In the genomic region with DNA sequence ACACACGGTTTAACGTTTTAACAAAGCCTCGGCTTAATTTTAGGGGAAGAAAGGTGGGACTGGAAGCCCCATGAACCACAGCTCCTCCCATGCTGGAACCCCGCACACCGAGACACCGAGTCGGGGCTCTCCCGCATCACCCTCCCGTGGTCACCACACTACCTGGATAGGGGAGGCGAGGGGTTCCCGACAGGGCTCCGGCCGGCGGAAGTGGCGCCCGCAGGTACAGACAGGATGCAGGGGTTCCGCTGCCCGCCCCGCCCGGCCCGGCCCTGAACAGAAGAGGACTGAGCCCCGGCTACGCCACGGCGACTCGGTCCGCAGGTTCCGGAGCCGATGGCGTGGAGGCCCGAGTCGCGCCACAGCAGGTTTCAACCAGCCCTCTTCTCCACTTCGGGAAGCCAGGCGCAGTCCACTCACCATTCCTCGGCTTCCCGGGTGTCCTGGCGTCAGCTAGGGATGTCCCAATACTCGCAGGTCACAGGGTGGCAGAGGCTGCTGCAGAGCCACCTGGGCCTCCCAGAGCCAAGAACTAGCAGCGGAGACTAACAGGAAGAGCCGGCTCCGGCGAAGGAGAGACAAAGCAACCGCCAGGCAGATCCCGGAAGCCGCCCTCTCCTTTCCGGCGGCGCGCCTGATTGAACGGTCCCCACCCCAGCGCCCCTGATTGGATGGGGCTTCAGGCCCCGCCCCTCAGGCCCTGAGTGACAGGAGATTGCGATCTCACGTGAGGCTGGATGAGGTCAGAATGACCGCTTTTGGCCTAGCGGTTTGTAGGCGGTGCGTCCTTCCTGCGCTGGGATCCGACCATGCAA, we compare ENCODE assay signal across 8 cellular contexts. TPM values are rescaled to one million over a fixed set of nuclear protein-coding genes. Genes with fewer than 3 reads are reported as not detected.
DNase-seq lines count a peak whose midpoint lies in the region; ATAC-seq and TF ChIP-seq lines count a peak whose summit lies in the region.

TSS of gene ZNF669 (minus strand) at position 580 of the 815 bp plus-strand sequence. CDS start at position 423, 157 bp downstream.

- H3K4me3 Mint-ChIP-seq in CD14-positive monocyte, result peak within 1 kb of the TSS; percentile 91 to 96

- ATAC-seq in GM19395 (IDR thresholded peaks at IDR 0.05; ENCODE audit: unreplicated experiment) (peak; percentile 99), HG03558 (IDR thresholded peaks at IDR 0.05; ENCODE audit: extremely low read depth, unreplicated experiment) (peak; percentile 98)

- H3K27me3 Mint-ChIP-seq in CD14-positive monocyte (ENCODE audit: low read depth in 3 of 3), result peaks cover 11 to 19% (median 18%) of the 10 kb centered on the region in 3 donors

- TF ChIP-seq RAD21 in liver (IDR thresholded peaks at IDR 0.05), result peak in 1 of 2 donors; percentile 27

- under 1% methylated on average over 61 of the region's 61 CpGs for WGBS in liver

- H3K9me3 Mint-ChIP-seq in CD14-positive monocyte, result peaks cover 29 to 79% (median 63%) of the 10 kb centered on the region in 7 donors

- peak within 1 kb of the TSS; percentile 26 to 64 for H3K9ac ChIP-seq in liver (ENCODE audit: low read depth in 1 of 2, low read length in 2 of 2)

- peak within 1 kb of the TSS; percentile 80 to 95 (median 85) for H3K4me3 ChIP-seq in liver (ENCODE audit: low read depth in 1 of 3, low read length in 3 of 3)

- peaks cover 0 to 10% (median under 1%) of the 10 kb centered on the region in 4 donors for H3K4me1 ChIP-seq in liver (ENCODE audit: control insufficient read depth in 4 of 4, insufficient read depth in 4 of 4, low read length in 3 of 4)

- peaks cover 1 to 26% (median 20%) of the 10 kb centered on the region in 4 donors for H3K36me3 ChIP-seq in liver (ENCODE audit: control insufficient read depth in 4 of 4, insufficient read depth in 3 of 4, low read depth in 1 of 4, low read length in 3 of 4)

- H3K27ac ChIP-seq in liver (ENCODE audit: low read depth in 1 of 2, low read length in 2 of 2), result peak within 1 kb of the TSS; percentile 63 to 86

- intact Hi-C loops in CD14-positive monocyte (cut with micrococcal nuclease), result loop anchor here in 1 of 2 donors (10.0 kb wide), 1 partner anchor 111 kb away; no protein-coding TSS in a partner anchor

- H3K4me1 Mint-ChIP-seq in CD14-positive monocyte, result peaks cover 14% of the 10 kb centered on the region

- peaks cover 31 to 42% of the 10 kb centered on the region in 2 donors for H3K36me3 Mint-ChIP-seq in CD14-positive monocyte

- TF ChIP-seq CTCF in CD14-positive monocyte (IDR thresholded peaks at IDR 0.05) (no peak), liver (IDR thresholded peaks at IDR 0.05; ENCODE audit: low read depth, low read length, missing input control) (no peak)

- peaks cover 15 to 37% (median 20%) of the 10 kb centered on the region in 4 donors for H3K9me3 ChIP-seq in liver (ENCODE audit: control insufficient read depth in 4 of 4, low read length in 3 of 4)

- no peaks in the 10 kb centered on the region for H3K27me3 ChIP-seq in liver (ENCODE audit: control insufficient read depth in 4 of 4, insufficient read depth in 4 of 4, low read length in 3 of 4)

- peak within 1 kb of the TSS; percentile 81 to 94 (median 92) for H3K27ac Mint-ChIP-seq in CD14-positive monocyte

- DNase-seq in CD14-positive monocyte (ENCODE audit: low spot score) (peak; percentile 96), NCI-H748 (lab: John Stamatoyannopoulos, UW; ENCODE audit: unreplicated experiment) (peak; percentile 96), dermis microvascular lymphatic vessel endothelial cell (ENCODE audit: low read depth in 2 of 2) (peak; percentile 91 to 96)
- DNase-seq in activated CD4-positive, alpha-beta T cell treated with anti-CD3 and anti-CD28 coated beads, Interleukin-2, amount 50 U/mL, for 1 hour, result peak; percentile 88
- peak; percentile 94 for DNase-seq in stimulated activated CD4-positive, alpha-beta T cell treated with anti-CD3 and anti-CD28 coated beads, Interleukin-4, amount 100 ng/mL, for 1 hour

TF ChIP-seq in liver, 16 proteins besides CTCF, POLR2A, EP300 and RAD21:
- TF ChIP-seq TAF1 (conservative IDR thresholded peaks at IDR 0.05) (peak; percentile 87), NR2F2 (IDR thresholded peaks at IDR 0.05) (peak; percentile 13), RXRA (IDR thresholded peaks at IDR 0.05) (peak; percentile 12 to 44), SP1 (IDR thresholded peaks at IDR 0.05) (peak; percentile 88), FOXA1 (IDR thresholded peaks at IDR 0.05) (no peak), HNF4A (conservative IDR thresholded peaks at IDR 0.05) (no peak), JUND (IDR thresholded peaks at IDR 0.05) (peak; percentile 65 to 67), ZBTB33 (IDR thresholded peaks at IDR 0.05) (peak; percentile 51), EGR1 (IDR thresholded peaks at IDR 0.05; ENCODE audit: low read depth in 2 of 2) (peak in 1 of 2 donors; percentile 14), YY1 (IDR thresholded peaks at IDR 0.05) (peak; percentile 51), MAX (IDR thresholded peaks at IDR 0.05) (peak; percentile 80), REST (IDR thresholded peaks at IDR 0.05) (peak; percentile 75), GABPA (IDR thresholded peaks at IDR 0.05 in 1 of 2, conservative IDR thresholded peaks at IDR 0.05 in 1 of 2) (peak; percentile 90 to 96), FOXA2 (IDR thresholded peaks at IDR 0.05) (no peak)
- TF ChIP-seq, protein P1, sequence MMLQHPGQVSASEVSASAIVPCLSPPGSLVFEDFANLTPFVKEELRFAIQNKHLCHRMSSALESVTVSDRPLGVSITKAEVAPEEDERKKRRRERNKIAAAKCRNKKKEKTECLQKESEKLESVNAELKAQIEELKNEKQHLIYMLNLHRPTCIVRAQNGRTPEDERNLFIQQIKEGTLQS (IDR thresholded peaks at IDR 0.05), result no peak

RNA-seq across cellular contexts. Expression of gene ZNF669, which starts in this region (rescaled TPM):
- polyA plus RNA-seq in CD14-positive monocyte, result 1 to 10 TPM; 8.9 TPM
- 9.6 and 10.7 TPM in 2 replicates for total RNA-seq in dermis microvascular lymphatic vessel endothelial cell
- total RNA-seq in liver, result 1 to 10 TPM; 2.3 to 4.2 TPM
- 1 to 10 TPM; 1.2 to 2.2 TPM for polyA plus RNA-seq in liver

Comparison
In these comparisons a context has a peak if more than half of its experiments do, and no peak if none do; other contexts are left out.
1. Peak in every context shown above with its lines: DNase-seq, ATAC-seq, H3K4me3 ChIP-seq and H3K27ac ChIP-seq.